In genomic region chr1:201376464-201377374, GRCh38 we compare ENCODE assay signal across 9 cellular contexts. TPM values are rescaled to one million over a fixed set of nuclear protein-coding genes. Genes with fewer than 3 reads are reported as not detected.
DNase-seq lines count a peak whose midpoint lies in the region; ATAC-seq, FAIRE-seq and TF ChIP-seq lines count a peak whose summit lies in the region.
"Had no signal": no experiment of that assay in that cellular context is flagged by ENCODE, and none has a peak within 500 bp of the region (broad histone marks: within the 10 kb centered on the region; RNA-seq: fewer than 3 reads in every experiment).

No MANE protein-coding gene starts in this region.

- no TSS peak for BruUV-seq in endothelial cell of umbilical vein (replicated peaks; lab: Mats Ljungman, UMichigan)

- H4K20me1 ChIP-seq in endothelial cell of umbilical vein (replicated peaks; ENCODE audit: control insufficient read depth, extremely low read depth, insufficient read depth, low read length): no peaks in the 10 kb centered on the region

- H3K4me3 ChIP-seq in NT2/D1 (ENCODE audit: insufficient read length, low read depth): no peak overlapping the region
- no peak overlapping the region for H3K4me3 ChIP-seq in endothelial cell of umbilical vein (replicated peaks in 1 of 3; ENCODE audit: insufficient read depth in 1 of 3, low read depth in 1 of 3, low read length in 3 of 3)
- H3K4me3 ChIP-seq in pancreas: no peak overlapping the region

- peaks cover 47% of the 10 kb centered on the region for H3K4me1 ChIP-seq in NT2/D1 (ENCODE audit: insufficient read depth, insufficient read length)
- H3K4me1 ChIP-seq in endothelial cell of umbilical vein (ENCODE audit: control insufficient read depth, extremely low read depth, insufficient read depth, low read length): no peaks in the 10 kb centered on the region
- H3K4me1 ChIP-seq in pancreas: no peaks in the 10 kb centered on the region

- no peaks in the 10 kb centered on the region for H3K79me2 ChIP-seq in endothelial cell of umbilical vein (ENCODE audit: control insufficient read depth, insufficient read depth, low read length)

- peak; percentile 81 for DNase-seq in AG08396 (ENCODE audit: low spot score)
- DNase-seq in GM19239 (ENCODE audit: insufficient read length, low spot score): peak; percentile 57
- DNase-seq in NT2/D1 (ENCODE audit: low read depth, low spot score): peak; percentile 96
- DNase-seq in endothelial cell of umbilical vein (ENCODE audit: low read depth, low spot score): peak; percentile 40
- DNase-seq in pancreas: peak in 1 of 6 donors; percentile 63

- H2AFZ ChIP-seq in endothelial cell of umbilical vein (ENCODE audit: low read depth, low read length): no peak overlapping the region

- POLR2A ChIA-PET in endothelial cell of umbilical vein (lab: Charles Lee): no interaction called here

- intact Hi-C loops in endothelial cell of umbilical vein (cut with micrococcal nuclease) (no loop called here), pancreas (cut with DNase I) (no loop called here)

- peak overlapping the region; percentile 62 for H3K9ac ChIP-seq in NT2/D1 (ENCODE audit: insufficient read length, low read depth)
- H3K9ac ChIP-seq in endothelial cell of umbilical vein (replicated peaks; ENCODE audit: extremely low read depth, insufficient read depth, low read length): no peak overlapping the region

- 31 to 36% methylated on average over 11 of the region's 11 CpGs for WGBS in pancreas, 2 donors

- H3K27ac ChIP-seq in endothelial cell of umbilical vein (ENCODE audit: insufficient read depth, low read depth, low read length) (no peak overlapping the region), pancreas (no peak overlapping the region)

- FAIRE-seq in GM19239 (lab: Jason Lieb, UNC): no peak
- peak; percentile 73 for FAIRE-seq in endothelial cell of umbilical vein (lab: Jason Lieb, UNC)
- no peak for FAIRE-seq in pancreas (lab: Jason Lieb, UNC)
- FAIRE-seq: islet of Langerhans had no signal

- peak; percentile 41 to 68 (median 58) for ATAC-seq in pancreas
- ATAC-seq in activated CD4-positive, CD25-positive, alpha-beta regulatory T cell treated with anti-CD3 and anti-CD28 coated beads, Interleukin-2, amount 50 U/mL, for 24 hours: no peak
- ATAC-seq in GM18873 (IDR thresholded peaks at IDR 0.05; ENCODE audit: low FRiP score, unreplicated experiment): no peak
- ATAC-seq in HG03439 (IDR thresholded peaks at IDR 0.05; ENCODE audit: unreplicated experiment): no peak

- H3K36me3 ChIP-seq in NT2/D1 (ENCODE audit: insufficient read depth, insufficient read length, low read length) (peaks cover 2% of the 10 kb centered on the region), endothelial cell of umbilical vein (ENCODE audit: control insufficient read depth in 2 of 2, extremely low read depth in 1 of 2, insufficient read depth in 2 of 2, low read length in 2 of 2) (no peaks in the 10 kb centered on the region), pancreas (no peaks in the 10 kb centered on the region)

- CTCF ChIA-PET in endothelial cell of umbilical vein (lab: Charles Lee): interaction anchor here (0.7 to 2.3 kb wide), 7 partner anchors 8 to 136 kb away, joined by 3 to 13 read pairs (median 3); no protein-coding TSS in a partner anchor

- no peak overlapping the region for H3K4me2 ChIP-seq in endothelial cell of umbilical vein (ENCODE audit: insufficient read depth, low read length)

- dilution Hi-C loops in endothelial cell of umbilical vein (cut with MboI; ENCODE audit: extremely low pct_ligation_motif_present, low sequenced_read_pairs): no loop called here

- TF ChIP-seq POLR2A in endothelial cell of umbilical vein (IDR thresholded peaks at IDR 0.05; ENCODE audit: low read depth, low read length): no peak

- H3K9me3 ChIP-seq in NT2/D1 (ENCODE audit: insufficient read depth, low read length) (no peaks in the 10 kb centered on the region), endothelial cell of umbilical vein (replicated peaks; ENCODE audit: control insufficient read depth, insufficient read depth, low read length) (no peaks in the 10 kb centered on the region), pancreas (no peaks in the 10 kb centered on the region)

- no peaks in the 10 kb centered on the region for H3K27me3 ChIP-seq in NT2/D1 (ENCODE audit: insufficient read depth, insufficient read length)
- peaks cover 9 to 11% of the 10 kb centered on the region in 2 experiments for H3K27me3 ChIP-seq in endothelial cell of umbilical vein (ENCODE audit: control insufficient read depth in 2 of 2, insufficient read depth in 2 of 2, low read length in 2 of 2)
- no peaks in the 10 kb centered on the region for H3K27me3 ChIP-seq in pancreas

- H3K9me1 ChIP-seq in endothelial cell of umbilical vein (replicated peaks; ENCODE audit: control insufficient read depth, extremely low read depth, insufficient read depth, low read length): no peaks in the 10 kb centered on the region

- TF ChIP-seq CTCF in endothelial cell of umbilical vein (IDR thresholded peaks at IDR 0.05; ENCODE audit: extremely low read depth in 1 of 2, insufficient read depth in 1 of 2, low read depth in 1 of 2, low read length in 2 of 2): peak; percentile 64 to 67
- peak in 1 of 4 donors; percentile 43 for TF ChIP-seq CTCF in pancreas (IDR thresholded peaks at IDR 0.05)

TF ChIP-seq in endothelial cell of umbilical vein, 7 proteins besides CTCF, POLR2A, EP300 and RAD21:
- TF ChIP-seq, protein P1, sequence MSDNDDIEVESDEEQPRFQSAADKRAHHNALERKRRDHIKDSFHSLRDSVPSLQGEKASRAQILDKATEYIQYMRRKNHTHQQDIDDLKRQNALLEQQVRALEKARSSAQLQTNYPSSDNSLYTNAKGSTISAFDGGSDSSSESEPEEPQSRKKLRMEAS (IDR thresholded peaks at IDR 0.05; ENCODE audit: insufficient read depth, insufficient read length): no peak
- no peak for TF ChIP-seq MYC (IDR thresholded peaks at IDR 0.05; ENCODE audit: low read depth, low read length)
- TF ChIP-seq GATA2 (IDR thresholded peaks at IDR 0.05; ENCODE audit: insufficient read depth, insufficient read length, low read depth, low read length): no peak
- TF ChIP-seq FOS (IDR thresholded peaks at IDR 0.05; ENCODE audit: borderline replicate concordance, insufficient read depth, low read length): no peak
- no peak for TF ChIP-seq POLR2AphosphoS5 (IDR thresholded peaks at IDR 0.05; ENCODE audit: insufficient read depth, low read depth, low read length)
- no peak for TF ChIP-seq EZH2 (IDR thresholded peaks at IDR 0.05; ENCODE audit: borderline replicate concordance, low read depth, low read length, severe bottlenecking)
- TF ChIP-seq JUN (IDR thresholded peaks at IDR 0.05; ENCODE audit: borderline replicate concordance, insufficient read depth, insufficient read length, low read depth): no peak

RNA-seq across cellular contexts. Expression of gene TNNT2, which starts 0.8 kb away (rescaled TPM):
- not detected in 2 replicates for total RNA-seq in endothelial cell of umbilical vein
- not detected in 2 replicates for polyA plus RNA-seq in endothelial cell of umbilical vein
- polyA plus RNA-seq in endothelial cell of umbilical vein (2011; cell fraction: cytosol; rRNA removed): not detected in 2 replicates
- polyA plus RNA-seq in endothelial cell of umbilical vein (2011; cell fraction: nucleus; rRNA removed): 0.06 TPM in 1 of 2 replicates, not detected in the other
- not detected in 2 replicates for polyA plus RNA-seq in endothelial cell of umbilical vein (2012)
- not detected in 2 replicates for polyA minus RNA-seq in endothelial cell of umbilical vein
- polyA minus RNA-seq in endothelial cell of umbilical vein (2011; cell fraction: cytosol; rRNA and poly(A)+ RNA removed): not detected
- polyA minus RNA-seq in endothelial cell of umbilical vein (2011; cell fraction: nucleus; rRNA and poly(A)+ RNA removed): not detected in 2 replicates
- total RNA-seq in pancreas: 1 to 10 TPM in 2 of 6 donors, under 1 TPM in 4; 0.06 to 3.0 (median 0.70) TPM
- 1 to 10 TPM; 2.4 to 7.0 TPM for polyA plus RNA-seq in pancreas

RNA-seq across cellular contexts. Expression of gene LAD1, which starts 22.4 kb away (rescaled TPM):
- total RNA-seq in endothelial cell of umbilical vein (not detected in 2 replicates), pancreas (10 to 100 TPM; 28.7 to 62.5 (median 44.3) TPM)
- polyA plus RNA-seq in endothelial cell of umbilical vein (not detected in 2 replicates), pancreas (10 to 100 TPM; 37.3 to 56.3 TPM)
- polyA plus RNA-seq in endothelial cell of umbilical vein (2011; cell fraction: cytosol; rRNA removed): not detected in 2 replicates
- polyA plus RNA-seq in endothelial cell of umbilical vein (2011; cell fraction: nucleus; rRNA removed): not detected in 2 replicates
- polyA plus RNA-seq in endothelial cell of umbilical vein (2012): not detected in 2 replicates
- not detected in 2 replicates for polyA minus RNA-seq in endothelial cell of umbilical vein
- polyA minus RNA-seq in endothelial cell of umbilical vein (2011; cell fraction: cytosol; rRNA and poly(A)+ RNA removed): not detected
- not detected in 2 replicates for polyA minus RNA-seq in endothelial cell of umbilical vein (2011; cell fraction: nucleus; rRNA and poly(A)+ RNA removed)

RNA-seq across cellular contexts. Expression of gene TNNI1, which starts 44.8 kb away (rescaled TPM):
- not detected in 2 replicates for total RNA-seq in endothelial cell of umbilical vein
- polyA plus RNA-seq in endothelial cell of umbilical vein: not detected in 2 replicates
- polyA plus RNA-seq in endothelial cell of umbilical vein (2011; cell fraction: cytosol; rRNA removed): not detected in 2 replicates
- polyA plus RNA-seq in endothelial cell of umbilical vein (2011; cell fraction: nucleus; rRNA removed): not detected in 2 replicates
- not detected in 2 replicates for polyA plus RNA-seq in endothelial cell of umbilical vein (2012)
- polyA minus RNA-seq in endothelial cell of umbilical vein: not detected in 2 replicates
- not detected for polyA minus RNA-seq in endothelial cell of umbilical vein (2011; cell fraction: cytosol; rRNA and poly(A)+ RNA removed)
- polyA minus RNA-seq in endothelial cell of umbilical vein (2011; cell fraction: nucleus; rRNA and poly(A)+ RNA removed): not detected in 2 replicates
- not detected for total RNA-seq in pancreas
- under 1 TPM; 0.04 to 0.63 TPM for polyA plus RNA-seq in pancreas

Comparison
In these comparisons a context has a peak if more than half of its experiments do, and no peak if none do; other contexts are left out.
1. ATAC-seq: peak in pancreas (4 of 4); none in activated CD4-positive, CD25-positive, alpha-beta regulatory T cell treated with anti-CD3 and anti-CD28 coated beads, Interleukin-2, amount 50 U/mL, for 24 hours (0 of 2), GM18873 (single experiment) and HG03439 (single experiment).
2. RNA of gene LAD1, which starts 22.4 kb away (total RNA-seq): 28.7 to 62.5 TPM in pancreas; not detected in endothelial cell of umbilical vein; every median in the first group is over 10 times any median in the second.